In the genomic region with DNA sequence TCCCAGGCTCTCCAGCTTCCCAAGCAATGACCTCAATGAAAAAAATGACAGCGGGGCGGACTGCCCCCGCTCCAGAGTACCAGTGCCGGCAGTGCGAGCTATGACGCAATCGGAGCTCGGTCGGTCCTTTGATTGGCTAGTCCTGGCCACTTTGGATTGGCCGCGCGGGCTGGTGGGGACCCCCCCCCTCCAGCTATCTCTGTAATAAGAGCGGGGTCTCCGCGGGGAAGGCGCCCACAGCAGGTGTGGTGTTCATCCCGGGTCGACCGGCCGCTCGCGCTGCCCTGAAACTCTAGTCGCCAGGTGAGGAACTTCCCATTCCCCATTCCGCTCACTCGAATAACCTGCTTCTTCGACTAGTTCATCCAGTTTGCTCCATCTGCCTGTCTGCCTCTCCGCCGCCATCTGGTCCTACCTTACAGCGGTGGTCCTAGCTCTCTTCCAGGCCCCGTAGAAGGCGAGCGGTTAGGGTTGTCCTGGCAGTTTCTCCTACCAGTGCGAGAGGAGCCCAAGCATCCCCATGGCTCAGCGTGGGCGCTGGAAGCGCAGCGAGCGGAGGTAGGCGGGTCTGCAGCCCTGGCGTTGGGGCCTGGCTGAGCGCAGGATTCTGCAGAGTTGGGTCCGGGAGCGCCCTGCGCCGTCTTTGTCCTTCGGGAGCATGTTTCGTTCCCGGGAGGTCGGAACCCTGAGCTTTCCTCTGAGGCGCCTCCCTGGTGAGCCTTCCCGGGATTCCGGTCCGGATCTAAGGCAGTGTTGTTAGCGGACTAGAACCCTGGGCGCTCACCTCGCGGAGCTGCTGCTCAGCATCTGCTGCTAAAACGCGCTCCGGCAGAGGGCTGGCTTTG, we compare ENCODE assay signal across 8 cellular contexts.
DNase-seq lines count a peak whose midpoint lies in the region; ATAC-seq lines count a peak whose summit lies in the region.

A gene with protein sequence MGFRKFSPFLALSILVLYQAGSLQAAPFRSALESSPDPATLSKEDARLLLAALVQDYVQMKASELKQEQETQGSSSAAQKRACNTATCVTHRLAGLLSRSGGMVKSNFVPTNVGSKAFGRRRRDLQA (plus strand): TSS at position 233 of the 845 bp plus-strand sequence. CDS start 1,126 bp downstream, outside the sequence.

- in situ Hi-C loops in HAP-1 (cut with MboI; ENCODE audit: low sequenced_read_pairs): no loop called here

- H3K9me3 Mint-ChIP-seq in activated naive CD8-positive, alpha-beta T cell treated with anti-CD3 and anti-CD28 coated beads, Interleukin-2, amount 50 U/mL, for 24 hours: peaks cover 12% of the 10 kb centered on the region

- peak within 1 kb of the TSS; percentile 76 for H3K4me3 Mint-ChIP-seq in activated naive CD8-positive, alpha-beta T cell treated with anti-CD3 and anti-CD28 coated beads, Interleukin-2, amount 50 U/mL, for 24 hours

- peak within 1 kb of the TSS; percentile 63 for H3K4me3 ChIP-seq in iPS-18c (ENCODE audit: insufficient read depth, low read depth, low read length)
- H3K4me3 ChIP-seq in HAP-1: no peak within 1 kb of the TSS

- peaks cover 19% of the 10 kb centered on the region for H3K4me1 Mint-ChIP-seq in activated naive CD8-positive, alpha-beta T cell treated with anti-CD3 and anti-CD28 coated beads, Interleukin-2, amount 50 U/mL, for 24 hours

- no peaks in the 10 kb centered on the region for H3K27me3 ChIP-seq in HAP-1 (ENCODE audit: low read depth)

- H3K36me3 Mint-ChIP-seq in activated naive CD8-positive, alpha-beta T cell treated with anti-CD3 and anti-CD28 coated beads, Interleukin-2, amount 50 U/mL, for 24 hours (ENCODE audit: low read depth): no peaks in the 10 kb centered on the region

- peaks cover 23% of the 10 kb centered on the region for H3K27me3 Mint-ChIP-seq in activated naive CD8-positive, alpha-beta T cell treated with anti-CD3 and anti-CD28 coated beads, Interleukin-2, amount 50 U/mL, for 24 hours

- DNase-seq in DMS53 treated with DMSO at 0.1 percent for 48 hours (lab: John Stamatoyannopoulos, UW; ENCODE audit: unreplicated experiment) (peak; percentile 80), NCI-H345 (lab: John Stamatoyannopoulos, UW) (peak; percentile 73), HAP-1 (ENCODE audit: low spot score in 2 of 2) (no peak)
- peak; percentile 36 for DNase-seq in activated naive CD8-positive, alpha-beta T cell treated with anti-CD3 and anti-CD28 coated beads, Interleukin-2, amount 50 U/mL, for 24 hours
- peak; percentile 40 for DNase-seq in stimulated activated CD4-positive, alpha-beta T cell treated with anti-CD3 and anti-CD28 coated beads, Interleukin-4, amount 100 ng/mL, for 1 hour

- H3K9me3 ChIP-seq in iPS-18c (ENCODE audit: control insufficient read depth, insufficient read depth, low read length) (peaks cover 2% of the 10 kb centered on the region), HAP-1 (no peaks in the 10 kb centered on the region)

- no peaks in the 10 kb centered on the region for H3K36me3 ChIP-seq in HAP-1 (replicated peaks)

- peak; percentile 7 for ATAC-seq in activated naive CD8-positive, alpha-beta T cell treated with anti-CD3 and anti-CD28 coated beads, Interleukin-2, amount 50 U/mL, for 24 hours
- ATAC-seq in HG02885 (IDR thresholded peaks at IDR 0.05; ENCODE audit: poor library complexity, unreplicated experiment): no peak
- no peak for ATAC-seq in HG02678 (IDR thresholded peaks at IDR 0.05; ENCODE audit: unreplicated experiment)

- H3K27ac Mint-ChIP-seq in activated naive CD8-positive, alpha-beta T cell treated with anti-CD3 and anti-CD28 coated beads, Interleukin-2, amount 50 U/mL, for 24 hours: peak within 1 kb of the TSS; percentile 43

- H3K4me1 ChIP-seq in HAP-1: no peaks in the 10 kb centered on the region

Comparison
In these comparisons a context has a peak if more than half of its experiments do, and no peak if none do; other contexts are left out.
1. DNase-seq: peak in DMS53 treated with DMSO at 0.1 percent for 48 hours (single experiment), NCI-H345 (single experiment), activated naive CD8-positive, alpha-beta T cell treated with anti-CD3 and anti-CD28 coated beads, Interleukin-2, amount 50 U/mL, for 24 hours (single experiment) and stimulated activated CD4-positive, alpha-beta T cell treated with anti-CD3 and anti-CD28 coated beads, Interleukin-4, amount 100 ng/mL, for 1 hour (single experiment); none in HAP-1 (0 of 2).